8 cellular contexts compared by ENCODE assay signal in genomic region chr16:19696312-19696711, GRCh38. TPM values are rescaled to one million over a fixed set of nuclear protein-coding genes. Genes with fewer than 3 reads are reported as not detected.
DNase-seq lines count a peak whose midpoint lies in the region; FAIRE-seq and TF ChIP-seq lines count a peak whose summit lies in the region.

No MANE protein-coding gene starts in this region.

- H3K9me3 ChIP-seq in skeletal muscle satellite cell (replicated peaks; ENCODE audit: low read length): no peaks in the 10 kb centered on the region
- H3K9me3 ChIP-seq in endodermal cell (ENCODE audit: control insufficient read depth, low read length): no peaks in the 10 kb centered on the region

- TF ChIP-seq CTCF in foreskin fibroblast (IDR thresholded peaks at IDR 0.05; ENCODE audit: low read depth, low read length): no peak
- TF ChIP-seq CTCF in endodermal cell (conservative IDR thresholded peaks at IDR 0.05): no peak

- no peaks in the 10 kb centered on the region for H3K27me3 ChIP-seq in skeletal muscle satellite cell (ENCODE audit: control insufficient read depth, insufficient read depth, low read length)
- no peaks in the 10 kb centered on the region for H3K27me3 ChIP-seq in endodermal cell (ENCODE audit: control insufficient read depth, insufficient read depth, low read length, poor library complexity, severe bottlenecking)

- H3K4me2 ChIP-seq in skeletal muscle satellite cell (ENCODE audit: low read length): peak overlapping the region; percentile 18

- no peak overlapping the region for H3K4me3 Mint-ChIP-seq in endodermal cell

- 96 to 98% methylated on average over 8 to 10 of the region's 10 CpGs for WGBS in endodermal cell (ENCODE audit: insufficient coverage in 1 of 2, insufficient read length in 1 of 2), 2 experiments

- no peak for FAIRE-seq in RCC 7860 (lab: Jason Lieb, UNC)

- in situ Hi-C loops in ACHN (cut with HindIII; ENCODE audit: low pct_ligation_motif_present, low pct_unique_long_range_greater_than_20kb, low sequenced_read_pairs): no loop called here

- H3K36me3 Mint-ChIP-seq in endodermal cell (ENCODE audit: low read depth): peaks cover 74% of the 10 kb centered on the region

- no peaks in the 10 kb centered on the region for H3K27me3 Mint-ChIP-seq in endodermal cell (ENCODE audit: insufficient read depth)

- no peak overlapping the region for H3K27ac ChIP-seq in endodermal cell (ENCODE audit: low read depth, low read length)

- no peak overlapping the region for H3K27ac Mint-ChIP-seq in endodermal cell

- H3K9me3 Mint-ChIP-seq in endodermal cell: no peaks in the 10 kb centered on the region

- DNase-seq in GM04503 (ENCODE audit: low read depth) (peak; percentile 87), NCI-H774 (lab: John Stamatoyannopoulos, UW) (peak; percentile 63), foreskin fibroblast (peak; percentile 82 to 89), RCC 7860 (ENCODE audit: low spot score) (no peak), ACHN (no peak), endodermal cell (no peak)
- DNase-seq in activated gamma-delta T cell treated with anti-CD3 and anti-CD28 coated beads, Interleukin-2, amount 50 U/mL, for 16 hours (ENCODE audit: low read depth): peak; percentile 14

- H3K4me1 ChIP-seq in skeletal muscle satellite cell (ENCODE audit: control insufficient read depth, insufficient read depth, low read length) (peaks cover 26% of the 10 kb centered on the region), endodermal cell (ENCODE audit: control insufficient read depth, insufficient read depth, low read length) (no peaks in the 10 kb centered on the region)

- H3K4me1 Mint-ChIP-seq in endodermal cell: no peaks in the 10 kb centered on the region

- H3K36me3 ChIP-seq in skeletal muscle satellite cell (ENCODE audit: insufficient read depth, low read length) (peaks cover 49% of the 10 kb centered on the region), endodermal cell (ENCODE audit: control insufficient read depth, insufficient read depth, low read length) (peaks cover 49% of the 10 kb centered on the region)

- H3K9ac ChIP-seq in skeletal muscle satellite cell (ENCODE audit: low read depth, low read length) (peak overlapping the region; percentile 52), endodermal cell (ENCODE audit: extremely low read depth, low read length, poor library complexity, severe bottlenecking) (no peak overlapping the region)

- H3K4me3 ChIP-seq in foreskin fibroblast (ENCODE audit: low read depth in 1 of 2, low read length in 2 of 2) (no peak overlapping the region), skeletal muscle satellite cell (ENCODE audit: low read length) (no peak overlapping the region), endodermal cell (ENCODE audit: low read length) (no peak overlapping the region)

RNA-seq across cellular contexts. Expression of gene KNOP1, which starts 21.7 kb away (rescaled TPM):
- 10.3 and 14.2 TPM in 2 replicates for total RNA-seq in skeletal muscle satellite cell (2012; rRNA removed)
- 10 to 100 TPM; 83.9 to 95.9 TPM for total RNA-seq in endodermal cell
- polyA plus RNA-seq in endodermal cell (2013, experiment 1 of 2): 57.7 TPM
- 62.8 TPM for polyA plus RNA-seq in endodermal cell (2013, experiment 2 of 2)

RNA-seq across cellular contexts. Expression of gene IQCK, which starts 21.8 kb away (rescaled TPM):
- 8.5 and 9.4 TPM in 2 replicates for total RNA-seq in skeletal muscle satellite cell (2012; rRNA removed)
- total RNA-seq in endodermal cell: 10 to 100 TPM; 21.1 to 30.1 TPM
- 21.5 TPM for polyA plus RNA-seq in endodermal cell (2013, experiment 1 of 2)
- polyA plus RNA-seq in endodermal cell (2013, experiment 2 of 2): 19.6 TPM

Comparison
In these comparisons a context has a peak if more than half of its experiments do, and no peak if none do; other contexts are left out.
1. DNase-seq: peak in GM04503 (single experiment), NCI-H774 (single experiment), activated gamma-delta T cell treated with anti-CD3 and anti-CD28 coated beads, Interleukin-2, amount 50 U/mL, for 16 hours (single experiment) and foreskin fibroblast (2 of 2); none in RCC 7860 (single experiment), ACHN (single experiment) and endodermal cell (single experiment).